Comparison of ENCODE assay signal across 8 cellular contexts in the genomic region with DNA sequence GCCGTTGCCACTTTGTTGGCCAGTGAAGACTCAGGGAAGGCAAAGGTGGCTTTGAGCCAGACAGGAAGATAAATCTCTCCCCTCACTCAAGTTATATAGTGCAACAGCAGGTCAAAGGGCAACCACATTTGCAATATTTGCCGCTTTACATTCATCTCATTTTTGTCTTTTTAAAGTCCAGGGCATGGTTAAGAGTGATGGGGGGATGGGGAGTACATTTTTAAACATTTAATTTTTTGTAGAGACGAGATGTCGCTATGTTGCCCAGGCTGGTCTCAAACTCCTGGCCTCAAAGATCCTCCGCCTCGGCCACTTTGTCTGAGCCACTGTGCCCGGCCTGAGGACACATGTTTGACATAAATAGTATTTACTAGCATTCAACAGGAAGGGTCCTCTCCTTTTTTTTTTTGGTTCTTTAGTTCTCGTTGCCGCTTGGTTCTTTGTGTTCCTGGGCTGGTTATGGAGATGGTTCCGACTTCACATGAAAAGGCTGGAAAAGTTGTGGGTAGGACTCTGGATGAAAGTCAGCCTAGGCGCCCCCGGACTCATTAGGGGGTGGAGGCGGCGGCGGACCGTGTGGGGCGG.
A peak's percentile ranks its signal among the peaks of the same experiment; 100 is the strongest.
DNase-seq lines count a peak whose midpoint lies in the region; ATAC-seq and TF ChIP-seq lines count a peak whose summit lies in the region.

No MANE protein-coding gene starts in this region.

- DNase-seq in activated naive CD4-positive, alpha-beta T cell treated with anti-CD3 and anti-CD28 coated beads, Interleukin-2, amount 10 ng/mL, durations not matched to agents 7 days and 5 days = no peak
- DNase-seq in activated naive CD4-positive, alpha-beta T cell treated with anti-CD3 and anti-CD28 coated beads, Interleukin-2, amount 50 U/mL, for 16 hours = no peak
- DNase-seq in mesendoderm (no peak), upper lobe of left lung (no peak), NCI-H69 (lab: John Stamatoyannopoulos, UW) (no peak)

- peaks cover 11% of the 10 kb centered on the region for H3K79me1 ChIP-seq in mesendoderm (ENCODE audit: low read length)

- H2BK120ac ChIP-seq in mesendoderm (ENCODE audit: low read depth, low read length) = no peak overlapping the region

- H3K4me1 ChIP-seq in mesendoderm (ENCODE audit: control insufficient read depth, low read depth, low read length) (peaks cover 13% of the 10 kb centered on the region), upper lobe of left lung (peaks cover 18 to 43% (median 38%) of the 10 kb centered on the region in 4 donors)

- peaks cover 6% of the 10 kb centered on the region for H3K36me3 Mint-ChIP-seq in activated naive CD4-positive, alpha-beta T cell treated with anti-CD3 and anti-CD28 coated beads, Interleukin-2, amount 10 ng/mL, durations not matched to agents 7 days and 5 days
- no peaks in the 10 kb centered on the region for H3K36me3 Mint-ChIP-seq in brain

- H2BK5ac ChIP-seq in mesendoderm (ENCODE audit: low read length) = no peak overlapping the region

- ATAC-seq in upper lobe of left lung (ENCODE audit: low FRiP score in 2 of 2) = no peak
- ATAC-seq in HG03196 (IDR thresholded peaks at IDR 0.05; ENCODE audit: unreplicated experiment) = no peak
- no peak for ATAC-seq in HG02973 (IDR thresholded peaks at IDR 0.05; ENCODE audit: unreplicated experiment)

- peak overlapping the region; percentile 79 for H3K4me3 Mint-ChIP-seq in activated naive CD4-positive, alpha-beta T cell treated with anti-CD3 and anti-CD28 coated beads, Interleukin-2, amount 10 ng/mL, durations not matched to agents 7 days and 5 days
- peak overlapping the region; percentile 85 to 89 (median 88) for H3K4me3 Mint-ChIP-seq in brain

- no peak overlapping the region for H3K27ac ChIP-seq in mesendoderm (ENCODE audit: low read depth, low read length)
- H3K27ac ChIP-seq in upper lobe of left lung = peak overlapping the region; percentile 46 to 91 (median 73)

- H3K4me1 Mint-ChIP-seq in activated naive CD4-positive, alpha-beta T cell treated with anti-CD3 and anti-CD28 coated beads, Interleukin-2, amount 10 ng/mL, durations not matched to agents 7 days and 5 days = peaks cover 45% of the 10 kb centered on the region
- H3K4me1 Mint-ChIP-seq in brain = peaks cover 32% of the 10 kb centered on the region

- WGBS in mesendoderm (ENCODE audit: extremely low coverage, insufficient coverage, low lambda C conversion rate) = no CpG with 5 or more reads among the region's 17 CpGs
- 16 to 17% methylated on average over 16 to 17 of the region's 17 CpGs for WGBS in upper lobe of left lung, 2 donors

- no peak for TF ChIP-seq EP300 in upper lobe of left lung (IDR thresholded peaks at IDR 0.05)

- H3K23ac ChIP-seq in mesendoderm (ENCODE audit: low read length) = peak overlapping the region; percentile 45

- H3K27me3 ChIP-seq in mesendoderm (ENCODE audit: insufficient read depth, low read length, poor library complexity) (no peaks in the 10 kb centered on the region), upper lobe of left lung (peaks cover 0 to 5% (median 0%) of the 10 kb centered on the region in 4 donors)

- no peak overlapping the region for H2AK5ac ChIP-seq in mesendoderm (ENCODE audit: low read length)

- peaks cover 6% of the 10 kb centered on the region for H3K79me2 ChIP-seq in mesendoderm (ENCODE audit: control insufficient read depth, insufficient read depth, low read length)

- no peak for TF ChIP-seq POLR2A in upper lobe of left lung (IDR thresholded peaks at IDR 0.05)

- no peak overlapping the region for H4K8ac ChIP-seq in mesendoderm (ENCODE audit: low read depth, low read length)

- peak overlapping the region; percentile 72 for H3K9ac ChIP-seq in mesendoderm (ENCODE audit: low read length)

- H3K27ac Mint-ChIP-seq in activated naive CD4-positive, alpha-beta T cell treated with anti-CD3 and anti-CD28 coated beads, Interleukin-2, amount 10 ng/mL, durations not matched to agents 7 days and 5 days = peak overlapping the region; percentile 90
- peak overlapping the region; percentile 63 to 83 (median 73) for H3K27ac Mint-ChIP-seq in brain

- CTCF ChIA-PET in activated naive CD4-positive, alpha-beta T cell treated with anti-CD3 and anti-CD28 coated beads, Interleukin-2, amount 10 ng/mL, durations not matched to agents 7 days and 5 days (lab: Charles Lee) = interaction anchor here (1.4 to 4.5 kb wide), 3 partner anchors 22 to 37 kb away, joined by 4 to 28 read pairs (median 6); no protein-coding TSS in a partner anchor

- H3K9me3 ChIP-seq in upper lobe of left lung = no peaks in the 10 kb centered on the region

- no peaks in the 10 kb centered on the region for H3K9me3 Mint-ChIP-seq in activated naive CD4-positive, alpha-beta T cell treated with anti-CD3 and anti-CD28 coated beads, Interleukin-2, amount 10 ng/mL, durations not matched to agents 7 days and 5 days
- no peaks in the 10 kb centered on the region for H3K9me3 Mint-ChIP-seq in brain

- peaks cover 16% of the 10 kb centered on the region for H3K27me3 Mint-ChIP-seq in activated naive CD4-positive, alpha-beta T cell treated with anti-CD3 and anti-CD28 coated beads, Interleukin-2, amount 10 ng/mL, durations not matched to agents 7 days and 5 days
- peaks cover 60% of the 10 kb centered on the region for H3K27me3 Mint-ChIP-seq in brain

- no peak overlapping the region for H2BK15ac ChIP-seq in mesendoderm (replicated peaks; ENCODE audit: low read depth)

- no peak overlapping the region for H3K4ac ChIP-seq in mesendoderm (ENCODE audit: low read depth, low read length)

- H3K36me3 ChIP-seq in mesendoderm (ENCODE audit: control insufficient read depth, insufficient read depth, low read length) (no peaks in the 10 kb centered on the region), upper lobe of left lung (no peaks in the 10 kb centered on the region)

- H3K4me3 ChIP-seq in mesendoderm (ENCODE audit: low read length) (peak overlapping the region; percentile 18), upper lobe of left lung (peak overlapping the region in 3 of 4 donors; percentile 65 to 72 (median 66))

- H3K18ac ChIP-seq in mesendoderm (ENCODE audit: low read length) = no peak overlapping the region

- no peak overlapping the region for H4K5ac ChIP-seq in mesendoderm (ENCODE audit: low read length)

- TF ChIP-seq CTCF in brain (conservative IDR thresholded peaks at IDR 0.05) (no peak), upper lobe of left lung (IDR thresholded peaks at IDR 0.05) (no peak)

- peak overlapping the region; percentile 62 for H3K4me2 ChIP-seq in mesendoderm (ENCODE audit: low read length)

- peak overlapping the region; percentile 85 for H3K56ac ChIP-seq in mesendoderm (ENCODE audit: low read length)
